20 cellular contexts compared by ENCODE assay signal in genomic region chr5:138102454-138103320, GRCh38.
DNase-seq lines count a peak whose midpoint lies in the region; ATAC-seq and TF ChIP-seq lines count a peak whose summit lies in the region.
"Had no signal": no experiment of that assay in that cellular context is flagged by ENCODE, and none has a peak within 500 bp of the region (broad histone marks: within the 10 kb centered on the region; RNA-seq: fewer than 3 reads in every experiment).

No MANE protein-coding gene starts in this region.

- no peaks in the 10 kb centered on the region for H3K79me2 ChIP-seq in DOHH2 (ENCODE audit: control insufficient read depth, low read length)

- H3K27me3 ChIP-seq in DOHH2 (ENCODE audit: control insufficient read depth, low read length): no peaks in the 10 kb centered on the region
- peaks cover 24% of the 10 kb centered on the region for H3K27me3 ChIP-seq in iPS-18a (ENCODE audit: control insufficient read depth, insufficient read depth, low read length)
- no peaks in the 10 kb centered on the region for H3K27me3 ChIP-seq in HAP-1 (ENCODE audit: low read depth)

- TF ChIP-seq CTCF in DOHH2 (IDR thresholded peaks at IDR 0.05; ENCODE audit: low read depth, low read length, poor library complexity, severe bottlenecking): no peak

- ATAC-seq in HG03175 (IDR thresholded peaks at IDR 0.05; ENCODE audit: unreplicated experiment) (peak; percentile 47), HG02763 (IDR thresholded peaks at IDR 0.05; ENCODE audit: unreplicated experiment) (no peak)
- ATAC-seq: activated CD4-positive, CD25-positive, alpha-beta regulatory T cell treated with anti-CD3 and anti-CD28 coated beads, Interleukin-2, amount 50 U/mL, for 24 hours; HCT116 had no signal

- no peak overlapping the region for H3K9ac ChIP-seq in iPS-18a (ENCODE audit: low read length)

- H4K20me1 ChIP-seq in DOHH2 (ENCODE audit: control insufficient read depth, insufficient read depth, low read depth, low read length): no peaks in the 10 kb centered on the region

- peaks cover 24% of the 10 kb centered on the region for H3K4me1 ChIP-seq in DOHH2 (ENCODE audit: control insufficient read depth, low read length)
- peaks cover 14% of the 10 kb centered on the region for H3K4me1 ChIP-seq in iPS-18a (ENCODE audit: control insufficient read depth, low read depth, low read length)
- H3K4me1 ChIP-seq in HAP-1: peaks cover 5% of the 10 kb centered on the region
- H3K4me1 ChIP-seq: SJSA1 had no signal

- peak; percentile 73 for DNase-seq in NOMO-1 treated with dmso at 0.1 percent for 144 hours (lab: John Stamatoyannopoulos, UW; ENCODE audit: unreplicated experiment)
- DNase-seq in HAP-1 (ENCODE audit: low spot score in 2 of 2): no peak
- no peak for DNase-seq in D341Med (ENCODE audit: low spot score)
- no peak for DNase-seq in caudate nucleus (lab: John Stamatoyannopoulos, UW)
- DNase-seq: ACHN; CD4-positive, alpha-beta memory T cell; DMS53; head of caudate nucleus; NCI-H1092 treated with DMSO at 0.1 percent for 48 hours; NCI-H2107; NCI-H526 treated with DMSO at 0.1 percent for 48 hours; nucleus accumbens; PC-9 had no signal

- in situ Hi-C loops in HAP-1 (cut with MboI; ENCODE audit: low sequenced_read_pairs): no loop called here

- H3K27ac ChIP-seq in DOHH2 (ENCODE audit: low read depth, low read length) (peak overlapping the region; percentile 68), iPS-18a (ENCODE audit: low read length) (no peak overlapping the region), caudate nucleus (ENCODE audit: low read depth, low read length) (no peak overlapping the region)
- H3K27ac ChIP-seq: PC-9, SJSA1 had no signal

- H3K36me3 ChIP-seq in DOHH2 (ENCODE audit: control insufficient read depth, low read length) (no peaks in the 10 kb centered on the region), iPS-18a (ENCODE audit: control insufficient read depth, low read depth, low read length) (no peaks in the 10 kb centered on the region), HAP-1 (replicated peaks) (no peaks in the 10 kb centered on the region)

- H3F3A ChIP-seq in DOHH2 (ENCODE audit: control insufficient read depth, insufficient read depth): no peaks in the 10 kb centered on the region

- H3K4me3 ChIP-seq in DOHH2 (ENCODE audit: low read length) (peak overlapping the region; percentile 50), iPS-18a (ENCODE audit: low read length) (peak overlapping the region; percentile 33), HAP-1 (no peak overlapping the region)
- H3K4me3 ChIP-seq: PC-9, SJSA1 had no signal

- no peaks in the 10 kb centered on the region for H3K9me2 ChIP-seq in DOHH2 (replicated peaks; ENCODE audit: control insufficient read depth, low read length)

- peak overlapping the region; percentile 75 for H3K4me2 ChIP-seq in DOHH2 (ENCODE audit: low read length)
- H3K4me2 ChIP-seq: PC-9 had no signal

- H3K9me3 ChIP-seq in DOHH2 (ENCODE audit: control insufficient read depth, insufficient read depth, low read length) (no peaks in the 10 kb centered on the region), iPS-18a (ENCODE audit: control insufficient read depth, low read depth, low read length) (no peaks in the 10 kb centered on the region), HAP-1 (no peaks in the 10 kb centered on the region)
- H3K9me3 ChIP-seq: SJSA1 had no signal
